24 cellular contexts compared by ENCODE assay signal in genomic region chr7:136030330-136030729, GRCh38.
"Had no signal": no experiment of that assay in that cellular context is flagged by ENCODE, and none has a peak within 500 bp of the region (broad histone marks: within the 10 kb centered on the region; RNA-seq: fewer than 3 reads in every experiment).

No MANE protein-coding gene starts in this region.

- H3K27me3 Mint-ChIP-seq: activated naive CD4-positive, alpha-beta T cell treated with anti-CD3 and anti-CD28 coated beads, Interleukin-2, amount 10 ng/mL, durations not matched to agents 7 days and 5 days; stimulated activated naive B cell treated with anti-CD40 and anti-IgM and Interleukin-4, amounts not matched to agents 10 μg/mL and 1 μg/mL and 100 μg/mL, for 72 hours had no signal

- H3K36me3 Mint-ChIP-seq: activated naive CD4-positive, alpha-beta T cell treated with anti-CD3 and anti-CD28 coated beads, Interleukin-2, amount 10 ng/mL, durations not matched to agents 7 days and 5 days; neural progenitor cell had no signal

- H3K4me2 ChIP-seq: neural progenitor cell had no signal

- H3K9me3 ChIP-seq: esophagus muscularis mucosa, left lung, lower lobe of right lung, right atrium auricular region, tibial nerve had no signal

- H3K36me3 ChIP-seq: brain microvascular endothelial cell, esophagus muscularis mucosa, left lung, lower lobe of right lung, neural progenitor cell, right atrium auricular region, tibial nerve, WERI-Rb-1 had no signal

- DNase-seq: activated CD8-positive, alpha-beta memory T cell treated with anti-CD3 and anti-CD28 coated beads for 24 hours; activated effector memory CD4-positive, alpha-beta T cell treated with anti-CD3 and anti-CD28 coated beads, Interleukin-2, amount 50 U/mL, for 16 hours; activated naive CD4-positive, alpha-beta T cell treated with anti-CD3 and anti-CD28 coated beads, Interleukin-2, amount 10 ng/mL, durations not matched to agents 7 days and 5 days; amniotic stem cell; brain microvascular endothelial cell; caudate nucleus; glutamatergic neuron; left lung; lower lobe of right lung; mesenchymal stem cell; natural killer cell; occipital lobe; stimulated activated naive B cell treated with anti-CD40 and anti-IgM and Interleukin-4, amounts not matched to agents 10 μg/mL and 1 μg/mL and 100 μg/mL, for 72 hours; T-helper 9 cell; WERI-Rb-1 had no signal

- H3K4me1 ChIP-seq: left lung, lower lobe of right lung, neural progenitor cell, tibial nerve had no signal

- H3K27ac ChIP-seq: brain microvascular endothelial cell, esophagus muscularis mucosa, left lung, lower lobe of right lung, neural progenitor cell, right atrium auricular region, tibial nerve, WERI-Rb-1 had no signal

- H3K27me3 ChIP-seq: esophagus muscularis mucosa, left lung, neural progenitor cell, right atrium auricular region, tibial nerve had no signal

- ATAC-seq: left lung; lower lobe of right lung; natural killer cell; stimulated activated naive B cell treated with anti-CD40 and anti-IgM and Interleukin-4, amounts not matched to agents 10 μg/mL and 1 μg/mL and 100 μg/mL, for 72 hours had no signal

- H3K27ac Mint-ChIP-seq: activated naive CD4-positive, alpha-beta T cell treated with anti-CD3 and anti-CD28 coated beads, Interleukin-2, amount 10 ng/mL, durations not matched to agents 7 days and 5 days; natural killer cell; neural progenitor cell; stimulated activated naive B cell treated with anti-CD40 and anti-IgM and Interleukin-4, amounts not matched to agents 10 μg/mL and 1 μg/mL and 100 μg/mL, for 72 hours had no signal

- H3K4me3 Mint-ChIP-seq: activated naive CD4-positive, alpha-beta T cell treated with anti-CD3 and anti-CD28 coated beads, Interleukin-2, amount 10 ng/mL, durations not matched to agents 7 days and 5 days; natural killer cell; neural progenitor cell; stimulated activated naive B cell treated with anti-CD40 and anti-IgM and Interleukin-4, amounts not matched to agents 10 μg/mL and 1 μg/mL and 100 μg/mL, for 72 hours had no signal

- FAIRE-seq: astrocyte, endothelial cell of umbilical vein, frontal cortex, islet of Langerhans, TTC549 had no signal

- H2AFZ ChIP-seq: neural progenitor cell had no signal

- H3K9ac ChIP-seq: neural progenitor cell had no signal

- H3K9me3 Mint-ChIP-seq: activated naive CD4-positive, alpha-beta T cell treated with anti-CD3 and anti-CD28 coated beads, Interleukin-2, amount 10 ng/mL, durations not matched to agents 7 days and 5 days; natural killer cell; neural progenitor cell; stimulated activated naive B cell treated with anti-CD40 and anti-IgM and Interleukin-4, amounts not matched to agents 10 μg/mL and 1 μg/mL and 100 μg/mL, for 72 hours had no signal

- H3K4me3 ChIP-seq: esophagus muscularis mucosa, left lung, lower lobe of right lung, neural progenitor cell, right atrium auricular region, tibial nerve had no signal

- H3K4me1 Mint-ChIP-seq: natural killer cell, neural progenitor cell had no signal
